Comparison of ENCODE assay signal across 23 cellular contexts in the genomic region with DNA sequence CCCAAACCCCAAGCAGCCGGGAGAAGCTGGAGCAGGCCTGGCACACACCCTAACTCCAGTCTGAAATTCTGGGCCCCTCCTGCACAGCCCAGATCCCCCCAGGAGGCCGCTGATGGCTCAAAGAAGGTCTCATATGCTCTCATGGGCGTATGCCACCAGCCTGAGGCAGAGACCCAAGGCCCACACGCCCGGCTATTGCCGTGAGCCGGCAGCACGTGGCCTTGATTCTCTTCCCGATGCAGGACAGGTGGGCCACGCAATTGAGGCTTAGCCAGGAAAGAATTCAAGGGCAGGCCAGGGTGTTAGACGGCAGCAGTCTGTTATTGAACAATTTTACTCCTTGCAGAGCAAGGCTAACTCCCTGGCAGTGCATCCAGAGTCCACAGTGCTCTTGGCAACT.
"Had no signal": no experiment of that assay in that cellular context is flagged by ENCODE, and none has a peak within 500 bp of the region (broad histone marks: within the 10 kb centered on the region; RNA-seq: fewer than 3 reads in every experiment).

No MANE protein-coding gene starts in this region.

- H3K4me3 ChIP-seq: adrenal gland, ascending aorta, breast epithelium, coronary artery, heart left ventricle, sigmoid colon, smooth muscle cell, vagina had no signal

- DNase-seq: activated CD4-positive, alpha-beta T cell treated with anti-CD3 and anti-CD28 coated beads for 1 hour; activated CD4-positive, alpha-beta T cell treated with anti-CD3 and anti-CD28 coated beads, Interleukin-2, amount 50 U/mL, for 1 hour; activated CD8-positive, alpha-beta T cell treated with anti-CD3 and anti-CD28 coated beads, Interleukin-2, amount 10 ng/mL, durations not matched to agents 7 days and 5 days; activated naive CD4-positive, alpha-beta T cell; activated T-cell treated with anti-CD3 and anti-CD28 coated beads, Interleukin-2, amount 50 U/mL, for 1 hour; adrenal gland; heart left ventricle; islet precursor cell; left cardiac atrium; nephron progenitor cell; sigmoid colon; stimulated activated CD4-positive, alpha-beta T cell treated with anti-CD3 and anti-CD28 coated beads, Interleukin-15, amount 100 ng/mL, for 24 hours; stimulated activated naive B cell treated with anti-CD40 and anti-IgM and Interleukin-4, amounts not matched to agents 10 μg/mL and 1 μg/mL and 100 μg/mL, for 72 hours; trophoblast cell had no signal

- H3K27ac Mint-ChIP-seq: activated CD8-positive, alpha-beta T cell treated with anti-CD3 and anti-CD28 coated beads, Interleukin-2, amount 10 ng/mL, durations not matched to agents 7 days and 5 days; activated naive CD8-positive, alpha-beta T cell; memory B cell; nephron progenitor cell; stimulated activated naive B cell treated with anti-CD40 and anti-IgM and Interleukin-4, amounts not matched to agents 10 μg/mL and 1 μg/mL and 100 μg/mL, for 72 hours had no signal

- ATAC-seq: activated CD8-positive, alpha-beta T cell treated with anti-CD3 and anti-CD28 coated beads, Interleukin-2, amount 10 ng/mL, durations not matched to agents 7 days and 5 days; heart left ventricle; left cardiac atrium; stimulated activated naive B cell treated with anti-CD40 and anti-IgM and Interleukin-4, amounts not matched to agents 10 μg/mL and 1 μg/mL and 100 μg/mL, for 72 hours had no signal

- H3K27me3 ChIP-seq: adrenal gland, ascending aorta had no signal

- H3K4me1 ChIP-seq: adrenal gland, ascending aorta, breast epithelium, heart left ventricle, sigmoid colon, vagina had no signal

- H3K9me3 ChIP-seq: vagina had no signal

- H3K36me3 ChIP-seq: adrenal gland, ascending aorta, breast epithelium, heart left ventricle, sigmoid colon, vagina had no signal

- H3K4me2 ChIP-seq: smooth muscle cell had no signal

- H3K27ac ChIP-seq: adrenal gland, ascending aorta, breast epithelium, coronary artery, heart left ventricle, sigmoid colon, vagina, VCaP had no signal

- FAIRE-seq: endometrium had no signal

- H3K4me3 Mint-ChIP-seq: activated CD8-positive, alpha-beta T cell treated with anti-CD3 and anti-CD28 coated beads, Interleukin-2, amount 10 ng/mL, durations not matched to agents 7 days and 5 days; activated naive CD8-positive, alpha-beta T cell; memory B cell; nephron progenitor cell; stimulated activated naive B cell treated with anti-CD40 and anti-IgM and Interleukin-4, amounts not matched to agents 10 μg/mL and 1 μg/mL and 100 μg/mL, for 72 hours had no signal
